In the genomic region with DNA sequence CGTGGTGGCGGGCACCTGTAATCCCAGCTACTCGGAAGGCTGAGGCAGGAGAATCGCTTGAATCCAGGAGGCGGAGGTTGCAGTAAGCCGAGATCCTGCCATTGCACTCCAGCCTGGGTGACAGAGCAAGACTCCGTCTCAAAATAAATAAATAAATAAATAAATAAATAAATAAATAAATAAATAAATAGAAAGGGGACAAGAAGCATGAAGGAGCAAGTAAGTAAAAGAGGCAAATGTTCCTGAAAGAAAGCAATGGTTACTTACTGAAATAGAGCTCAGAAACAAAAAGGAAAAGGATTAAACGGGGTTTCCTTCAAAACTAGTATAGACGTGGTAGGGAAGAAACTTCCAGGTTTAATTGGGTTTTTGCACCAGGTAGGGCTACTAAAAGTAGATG, we compare ENCODE assay signal across 1 cellular context. TPM values are rescaled to one million over a fixed set of nuclear protein-coding genes. Genes with fewer than 3 reads are reported as not detected.
"Had no signal": no experiment of that assay in that cellular context is flagged by ENCODE, and none has a peak within 500 bp of the region (broad histone marks: within the 10 kb centered on the region; RNA-seq: fewer than 3 reads in every experiment).

No MANE protein-coding gene starts in this region.

RNA-seq across cellular contexts. Expression of a gene that starts 47.6 kb away (rescaled TPM):
- polyA plus RNA-seq: cardiac muscle cell had no signal
